Comparison of ENCODE assay signal across 7 cellular contexts in the genomic region with DNA sequence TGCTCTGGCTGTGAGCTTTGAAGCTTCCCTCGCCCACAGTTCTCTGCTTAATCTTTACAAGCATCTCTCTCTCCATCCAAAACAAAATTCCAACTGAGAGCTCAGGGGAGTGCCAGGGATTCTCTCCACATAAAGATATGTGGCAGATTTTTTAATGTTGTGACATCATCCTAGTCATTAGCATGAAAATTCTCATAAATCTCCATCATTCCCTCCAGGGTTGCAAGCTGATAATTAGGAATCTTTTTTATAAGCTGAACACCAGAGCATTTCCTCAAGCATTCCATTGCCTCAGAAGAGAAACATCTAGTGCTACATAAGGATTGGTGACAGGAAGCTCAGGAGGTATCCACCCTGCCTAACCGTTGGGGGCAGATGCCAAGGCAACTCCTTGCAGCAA.
"Had no signal": no experiment of that assay in that cellular context is flagged by ENCODE, and none has a peak within 500 bp of the region (broad histone marks: within the 10 kb centered on the region; RNA-seq: fewer than 3 reads in every experiment).

No MANE protein-coding gene starts in this region.

- H3K27ac ChIP-seq: GM23248 had no signal

- H3K4me3 ChIP-seq: GM23248, K562 had no signal

- H3K9ac ChIP-seq: GM23248 had no signal

- DNase-seq: GM23248, GOT3, H7, HCEC 1CT, IMR-90, KG1 had no signal
